ENCODE assay signal across 8 cellular contexts in genomic region chr3:4985330-4986174, GRCh38. TPM values are rescaled to one million over a fixed set of nuclear protein-coding genes. Genes with fewer than 3 reads are reported as not detected.
DNase-seq lines count a peak whose midpoint lies in the region; ATAC-seq and TF ChIP-seq lines count a peak whose summit lies in the region.

No MANE protein-coding gene starts in this region.

- ATAC-seq in HG02678 (IDR thresholded peaks at IDR 0.05; ENCODE audit: unreplicated experiment), result no peak
- no peak for ATAC-seq in HG02763 (IDR thresholded peaks at IDR 0.05; ENCODE audit: unreplicated experiment)

- BruUV-seq in A673 (replicated peaks; lab: Mats Ljungman, UMichigan), result no TSS peak

- peak overlapping the region; percentile 86 for H3K9ac ChIP-seq in mucosa of stomach (ENCODE audit: low read length)

- H3K4me3 ChIP-seq in mucosa of stomach (ENCODE audit: low read length) (no peak overlapping the region), A673 (ENCODE audit: low read depth, low read length, poor library complexity, severe bottlenecking) (no peak overlapping the region)

- CTCF ChIA-PET in A673 (lab: Charles Lee), result no interaction called here

- DNase-seq in EL (peak; percentile 66), NCI-H69 (lab: John Stamatoyannopoulos, UW) (peak; percentile 77), cerebellar cortex (ENCODE audit: low spot score) (peak; percentile 26), GF-D8 (lab: John Stamatoyannopoulos, UW) (no peak), A673 (ENCODE audit: low spot score) (no peak)

- H3K9me3 ChIP-seq in mucosa of stomach (ENCODE audit: control insufficient read depth, low read length) (no peaks in the 10 kb centered on the region), A673 (ENCODE audit: low read depth, low read length, poor library complexity, severe bottlenecking) (no peaks in the 10 kb centered on the region)

- H3K36me3 ChIP-seq in mucosa of stomach (ENCODE audit: control insufficient read depth, insufficient read depth, low read length) (peaks cover 17% of the 10 kb centered on the region), A673 (ENCODE audit: insufficient read depth, low read length, poor library complexity, severe bottlenecking) (peaks cover 4% of the 10 kb centered on the region)

- no peak for TF ChIP-seq CTCF in A673 (conservative IDR thresholded peaks at IDR 0.05; ENCODE audit: low read depth, low read length)

- H3K27ac ChIP-seq in A673 (ENCODE audit: low read depth, low read length, poor library complexity, severe bottlenecking), result no peak overlapping the region

- intact Hi-C loops in A673 (cut with micrococcal nuclease; ENCODE audit: unreplicated experiment), result no loop called here

- no peaks in the 10 kb centered on the region for H3K27me3 ChIP-seq in mucosa of stomach (ENCODE audit: control insufficient read depth, insufficient read depth, low read length)
- H3K27me3 ChIP-seq in A673 (replicated peaks; ENCODE audit: insufficient read depth, low read depth, low read length, poor library complexity), result no peaks in the 10 kb centered on the region

- H3K4me1 ChIP-seq in mucosa of stomach (ENCODE audit: control insufficient read depth, insufficient read depth, low read length) (peaks cover 66% of the 10 kb centered on the region), A673 (ENCODE audit: insufficient read depth, low read length, poor library complexity, severe bottlenecking) (peaks cover 29% of the 10 kb centered on the region)

- POLR2A ChIA-PET in A673 (lab: Charles Lee; ENCODE audit: low non-redundant PET), result no interaction called here

RNA-seq across cellular contexts. Expression of gene BHLHE40, which starts 6.3 kb away (rescaled TPM):
- 3.0 and 3.5 TPM in 2 replicates for total RNA-seq in A673 (2021)

Comparison
In these comparisons a context has a peak if more than half of its experiments do, and no peak if none do; other contexts are left out.
1. DNase-seq: peak in EL (single experiment), NCI-H69 (single experiment) and cerebellar cortex (single experiment); none in GF-D8 (single experiment) and A673 (single experiment).